1 cellular context compared by ENCODE assay signal in genomic region chr2:182163878-182164277, GRCh38.
TF ChIP-seq lines count a peak whose summit lies in the region.

No MANE protein-coding gene starts in this region.

TF ChIP-seq in SK-N-SH treated with all-trans-retinoic acid at 6 μM for 48 hours, 23 proteins besides CTCF, POLR2A, EP300 and RAD21 (continued from another document):
- TF ChIP-seq CREB5 (CRISPR knock-in tag; IDR thresholded peaks at IDR 0.05; ENCODE audit: low read depth) (no peak), SNAI2 (CRISPR knock-in tag; IDR thresholded peaks at IDR 0.05) (no peak)
